1 cellular context compared by ENCODE assay signal in the genomic region with DNA sequence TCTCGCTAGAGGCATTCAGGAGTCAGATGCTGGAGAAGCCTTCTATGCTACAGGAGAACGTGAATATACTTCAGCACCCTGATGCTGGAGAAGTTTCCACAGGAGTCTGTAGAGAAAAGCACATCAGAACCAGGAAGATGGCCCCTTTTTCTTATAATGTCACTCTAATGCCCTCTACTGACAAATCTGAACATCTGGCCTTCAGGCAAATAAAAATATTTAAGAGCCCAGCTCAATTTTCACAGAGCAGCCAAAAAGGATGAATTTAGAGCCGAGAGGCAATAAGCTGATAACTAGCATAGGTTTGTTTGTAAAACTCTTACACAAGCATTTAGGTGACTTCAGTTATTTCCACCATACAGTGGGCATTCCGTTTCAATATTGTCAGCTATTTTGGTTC.
TF ChIP-seq lines count a peak whose summit lies in the region.

No MANE protein-coding gene starts in this region.

TF ChIP-seq in H1, 55 proteins besides CTCF, POLR2A, EP300 and RAD21:
- TF ChIP-seq CREB1 (IDR thresholded peaks at IDR 0.05) (no peak), RFX5 (IDR thresholded peaks at IDR 0.05; ENCODE audit: borderline replicate concordance, low read depth, low read length) (no peak), KDM1A (IDR thresholded peaks at IDR 0.05; ENCODE audit: borderline replicate concordance, low read length) (no peak)
